1 cellular context compared by ENCODE assay signal in genomic region chr17:63040816-63041215, GRCh38.
TF ChIP-seq lines count a peak whose summit lies in the region.

No MANE protein-coding gene starts in this region.

TF ChIP-seq in GM23338, 12 proteins besides CTCF, POLR2A, EP300 and RAD21 (continued from another document):
- TF ChIP-seq ZNF462 (CRISPR knock-in tag; IDR thresholded peaks at IDR 0.05): no peak
- no peak for TF ChIP-seq REST (IDR thresholded peaks at IDR 0.05; ENCODE audit: unreplicated experiment)
- no peak for TF ChIP-seq NANOG (IDR thresholded peaks at IDR 0.05; ENCODE audit: borderline replicate concordance)
- TF ChIP-seq JUNB (IDR thresholded peaks at IDR 0.05; ENCODE audit: unreplicated experiment): no peak
- TF ChIP-seq ZNF114 (CRISPR knock-in tag; IDR thresholded peaks at IDR 0.05): no peak
- no peak for TF ChIP-seq EZH2phosphoT487 (IDR thresholded peaks at IDR 0.05; ENCODE audit: unreplicated experiment)
- no peak for TF ChIP-seq EZH2 (IDR thresholded peaks at IDR 0.05; ENCODE audit: low read depth, unreplicated experiment)
- no peak for TF ChIP-seq CREB1 (CRISPR knock-in tag; IDR thresholded peaks at IDR 0.05; ENCODE audit: low read depth)
TF ChIP-seq in GM23338: peak in this region for 0.
